In genomic region chr9:94983552-94983951, GRCh38 we compare ENCODE assay signal across 22 cellular contexts.
"Had no signal": no experiment of that assay in that cellular context is flagged by ENCODE, and none has a peak within 500 bp of the region (broad histone marks: within the 10 kb centered on the region; RNA-seq: fewer than 3 reads in every experiment).

No MANE protein-coding gene starts in this region.

- ATAC-seq: activated T-cell treated with anti-CD3 and anti-CD28 coated beads, Interleukin-2, amount 50 U/mL, for 4 hours; PC-3 had no signal

- H3K27me3 Mint-ChIP-seq: activated B cell treated with CpG ODN at 0.5 μM for 24 hours; activated CD4-positive, alpha-beta memory T cell treated with anti-CD3 and anti-CD28 coated beads for 36 hours; activated CD4-positive, alpha-beta T cell treated with anti-CD3 and anti-CD28 coated beads, Interleukin-2, amount 10 ng/mL, durations not matched to agents 24 days and 14 days; activated naive CD8-positive, alpha-beta T cell; brain had no signal

- H3K4me3 Mint-ChIP-seq: activated B cell treated with CpG ODN at 0.5 μM for 24 hours; activated CD4-positive, alpha-beta memory T cell treated with anti-CD3 and anti-CD28 coated beads for 36 hours; activated CD4-positive, alpha-beta T cell treated with anti-CD3 and anti-CD28 coated beads, Interleukin-2, amount 10 ng/mL, durations not matched to agents 24 days and 14 days; activated naive CD4-positive, alpha-beta T cell treated with anti-CD3 and anti-CD28 coated beads for 36 hours; activated naive CD8-positive, alpha-beta T cell; activated T-cell treated with anti-CD3 and anti-CD28 coated beads, Interleukin-2, amount 50 U/mL, for 4 hours; brain; T-helper 1 cell treated with Interleukin-12 subunit alpha and Interleukin-12 subunit beta and Interleukin-4 antibody, amounts not matched to agents 30 μg/mL and 1 μg/mL, for 36 hours had no signal

- DNase-seq: activated B cell treated with CpG ODN at 0.5 μM for 24 hours; activated CD4-positive, alpha-beta memory T cell treated with anti-CD3 and anti-CD28 coated beads for 36 hours; activated CD4-positive, alpha-beta T cell treated with anti-CD3 and anti-CD28 coated beads for 1 hour; activated CD4-positive, alpha-beta T cell treated with anti-CD3 and anti-CD28 coated beads, Interleukin-2, amount 10 ng/mL, durations not matched to agents 24 days and 14 days; activated CD8-positive, alpha-beta memory T cell treated with anti-CD3 and anti-CD28 coated beads for 24 hours; activated effector memory CD4-positive, alpha-beta T cell treated with anti-CD3 and anti-CD28 coated beads, Interleukin-2, amount 50 U/mL, for 16 hours; activated naive CD4-positive, alpha-beta T cell treated with anti-CD3 and anti-CD28 coated beads for 36 hours; activated T-cell treated with anti-CD3 and anti-CD28 coated beads, Interleukin-2, amount 50 U/mL, for 4 hours; amygdala; Kasumi-1; KBM-7; NCI-H1105 treated with DMSO at 0.1 percent for 48 hours; NCI-H1436 treated with DMSO at 0.1 percent for 48 hours; NCI-H187; NCI-H2081; NCI-H510A treated with DMSO at 0.1 percent for 48 hours; NCI-H69; PC-3; SHP77 treated with DMSO at 0.1 percent for 48 hours had no signal

- H3K9me3 Mint-ChIP-seq: activated B cell treated with CpG ODN at 0.5 μM for 24 hours; activated CD4-positive, alpha-beta memory T cell treated with anti-CD3 and anti-CD28 coated beads for 36 hours; activated CD4-positive, alpha-beta T cell treated with anti-CD3 and anti-CD28 coated beads, Interleukin-2, amount 10 ng/mL, durations not matched to agents 24 days and 14 days; activated naive CD4-positive, alpha-beta T cell treated with anti-CD3 and anti-CD28 coated beads for 36 hours; activated T-cell treated with anti-CD3 and anti-CD28 coated beads, Interleukin-2, amount 50 U/mL, for 4 hours; brain; T-helper 1 cell treated with Interleukin-12 subunit alpha and Interleukin-12 subunit beta and Interleukin-4 antibody, amounts not matched to agents 30 μg/mL and 1 μg/mL, for 36 hours had no signal

- H3K36me3 Mint-ChIP-seq: activated CD4-positive, alpha-beta memory T cell treated with anti-CD3 and anti-CD28 coated beads for 36 hours had no signal

- H3K27ac Mint-ChIP-seq: activated B cell treated with CpG ODN at 0.5 μM for 24 hours; activated CD4-positive, alpha-beta memory T cell treated with anti-CD3 and anti-CD28 coated beads for 36 hours; activated CD4-positive, alpha-beta T cell treated with anti-CD3 and anti-CD28 coated beads, Interleukin-2, amount 10 ng/mL, durations not matched to agents 24 days and 14 days; activated naive CD4-positive, alpha-beta T cell treated with anti-CD3 and anti-CD28 coated beads for 36 hours; activated naive CD8-positive, alpha-beta T cell; brain; T-helper 1 cell treated with Interleukin-12 subunit alpha and Interleukin-12 subunit beta and Interleukin-4 antibody, amounts not matched to agents 30 μg/mL and 1 μg/mL, for 36 hours had no signal

- H3K4me1 Mint-ChIP-seq: activated B cell treated with CpG ODN at 0.5 μM for 24 hours had no signal
